Comparison of ENCODE assay signal across 28 cellular contexts in the genomic region with DNA sequence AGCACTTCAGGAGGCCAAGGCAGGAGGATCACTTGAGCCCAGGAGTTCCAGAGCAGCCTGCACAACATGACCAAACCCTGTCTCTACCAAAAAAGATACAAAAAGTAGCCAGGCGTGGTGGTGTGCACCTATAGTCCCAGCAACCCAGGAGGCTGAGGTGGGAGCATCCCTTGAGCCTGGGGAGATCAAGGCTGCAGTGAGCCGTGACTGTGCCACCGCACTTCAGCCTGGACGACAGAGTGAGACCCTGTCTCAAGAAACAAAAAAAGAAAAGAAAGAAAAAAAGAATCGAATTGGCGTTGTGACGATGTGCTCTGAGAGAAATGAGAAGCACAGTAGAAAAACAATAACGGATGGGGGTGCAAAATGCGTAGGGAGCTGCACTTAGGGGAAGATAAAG.
"Had no signal": no experiment of that assay in that cellular context is flagged by ENCODE, and none has a peak within 500 bp of the region (broad histone marks: within the 10 kb centered on the region; RNA-seq: fewer than 3 reads in every experiment).

No MANE protein-coding gene starts in this region.

- H3K36me3 ChIP-seq: neutrophil, pancreas, right lobe of liver, sigmoid colon, stomach, thoracic aorta, thyroid gland, tibial nerve, upper lobe of left lung, vagina had no signal

- H3K27me3 ChIP-seq: pancreas, right lobe of liver, sigmoid colon, stomach, thyroid gland, tibial nerve, upper lobe of left lung, vagina had no signal

- H3K9me3 Mint-ChIP-seq: naive thymus-derived CD8-positive, alpha-beta T cell; natural killer cell treated with Interleukin-12 subunit alpha and Interleukin-12 subunit beta and Interleukin-15 and Interleukin-18, amount 100 ng/mL, for 72 hours; nephron progenitor cell; neural crest cell; stimulated activated effector memory CD8-positive, alpha-beta T cell treated with anti-CD3 and anti-CD28 coated beads, Interleukin-12 subunit alpha, Interleukin-12 subunit beta, amount 100 ng/mL, for 72 hours; stimulated activated naive B cell treated with anti-CD40 and anti-IgM and Interleukin-4, amounts not matched to agents 10 μg/mL and 1 μg/mL and 100 μg/mL, for 72 hours had no signal

- H3K27ac Mint-ChIP-seq: natural killer cell treated with Interleukin-12 subunit alpha and Interleukin-12 subunit beta and Interleukin-15 and Interleukin-18, amount 100 ng/mL, for 72 hours; progenitor cell of endocrine pancreas; stimulated activated effector memory CD8-positive, alpha-beta T cell treated with anti-CD3 and anti-CD28 coated beads, Interleukin-12 subunit alpha, Interleukin-12 subunit beta, amount 100 ng/mL, for 72 hours; stimulated activated naive B cell treated with anti-CD40 and anti-IgM and Interleukin-4, amounts not matched to agents 10 μg/mL and 1 μg/mL and 100 μg/mL, for 72 hours had no signal

- H3K9me3 ChIP-seq: neutrophil, pancreas, psoas muscle, right lobe of liver, sigmoid colon, stomach, thoracic aorta, thyroid gland, tibial nerve, upper lobe of left lung, vagina had no signal

- H3K4me1 ChIP-seq: pancreas, psoas muscle, right lobe of liver, sigmoid colon, stomach, thyroid gland, tibial nerve, vagina had no signal

- H3K36me3 Mint-ChIP-seq: naive thymus-derived CD8-positive, alpha-beta T cell; natural killer cell treated with Interleukin-12 subunit alpha and Interleukin-12 subunit beta and Interleukin-15 and Interleukin-18, amount 100 ng/mL, for 72 hours; stimulated activated effector memory CD8-positive, alpha-beta T cell treated with anti-CD3 and anti-CD28 coated beads, Interleukin-12 subunit alpha, Interleukin-12 subunit beta, amount 100 ng/mL, for 72 hours; stimulated activated naive B cell treated with anti-CD40 and anti-IgM and Interleukin-4, amounts not matched to agents 10 μg/mL and 1 μg/mL and 100 μg/mL, for 72 hours had no signal

- H3K27me3 Mint-ChIP-seq: progenitor cell of endocrine pancreas had no signal

- H3K4me1 Mint-ChIP-seq: naive thymus-derived CD8-positive, alpha-beta T cell; neural crest cell; stimulated activated effector memory CD8-positive, alpha-beta T cell treated with anti-CD3 and anti-CD28 coated beads, Interleukin-12 subunit alpha, Interleukin-12 subunit beta, amount 100 ng/mL, for 72 hours; stimulated activated naive B cell treated with anti-CD40 and anti-IgM and Interleukin-4, amounts not matched to agents 10 μg/mL and 1 μg/mL and 100 μg/mL, for 72 hours had no signal

- H3K4me3 Mint-ChIP-seq: naive thymus-derived CD8-positive, alpha-beta T cell; natural killer cell treated with Interleukin-12 subunit alpha and Interleukin-12 subunit beta and Interleukin-15 and Interleukin-18, amount 100 ng/mL, for 72 hours; nephron progenitor cell; neural crest cell; stimulated activated effector memory CD8-positive, alpha-beta T cell treated with anti-CD3 and anti-CD28 coated beads, Interleukin-12 subunit alpha, Interleukin-12 subunit beta, amount 100 ng/mL, for 72 hours; stimulated activated naive B cell treated with anti-CD40 and anti-IgM and Interleukin-4, amounts not matched to agents 10 μg/mL and 1 μg/mL and 100 μg/mL, for 72 hours had no signal

- DNase-seq: naive thymus-derived CD8-positive, alpha-beta T cell; nephron progenitor cell; nucleus accumbens; pancreas; psoas muscle; right cardiac atrium; right lobe of liver; sigmoid colon; small intestine; stimulated activated CD4-positive, alpha-beta T cell treated with anti-CD3 and anti-CD28 coated beads, Interleukin-15, amount 100 ng/mL, for 24 hours; stimulated activated CD4-positive, alpha-beta T cell treated with anti-CD3 and anti-CD28 coated beads, Interleukin-2, amount 100 ng/mL, for 24 hours; stimulated activated CD4-positive, alpha-beta T cell treated with anti-CD3 and anti-CD28 coated beads, Interleukin-2, amount 100 ng/mL, for 48 hours; stimulated activated CD4-positive, alpha-beta T cell treated with anti-CD3 and anti-CD28 coated beads, Interleukin-4, amount 100 ng/mL, for 24 hours; stimulated activated naive B cell treated with anti-CD40 and anti-IgM and Interleukin-4, amounts not matched to agents 10 μg/mL and 1 μg/mL and 100 μg/mL, for 72 hours; stimulated activated naive CD4-positive, alpha-beta T cell treated with Interleukin-2 at 50 U/mL for 16 hours; stomach; thyroid gland; trophoblast cell; upper lobe of left lung had no signal

- FAIRE-seq: pancreas, small intestine, urothelium cell line had no signal

- ATAC-seq: naive thymus-derived CD8-positive, alpha-beta T cell; pancreas; psoas muscle; right cardiac atrium; stimulated activated naive B cell treated with anti-CD40 and anti-IgM and Interleukin-4, amounts not matched to agents 10 μg/mL and 1 μg/mL and 100 μg/mL, for 72 hours had no signal

- H3K27ac ChIP-seq: neutrophil, pancreas, psoas muscle, right lobe of liver, sigmoid colon, stomach, thoracic aorta, thyroid gland, tibial nerve, upper lobe of left lung, vagina had no signal

- H3K4me3 ChIP-seq: pancreas, psoas muscle, right lobe of liver, sigmoid colon, stomach, thoracic aorta, thyroid gland, tibial nerve, upper lobe of left lung, vagina had no signal
